ENCODE assay signal across 9 cellular contexts in genomic region chr19:14433454-14434156, GRCh38. TPM values are rescaled to one million over a fixed set of nuclear protein-coding genes. Genes with fewer than 3 reads are reported as not detected.
A peak's percentile ranks its signal among the peaks of the same experiment; 100 is the strongest.
DNase-seq lines count a peak whose midpoint lies in the region; ATAC-seq and TF ChIP-seq lines count a peak whose summit lies in the region.
"Had no signal": no experiment of that assay in that cellular context is flagged by ENCODE, and none has a peak within 500 bp of the region (broad histone marks: within the 10 kb centered on the region; RNA-seq: fewer than 3 reads in every experiment).

No MANE protein-coding gene starts in this region.

- peak overlapping the region; percentile 81 for H2AK5ac ChIP-seq in IMR-90 (ENCODE audit: low read depth, low read length)

- no TSS peak for BruUV-seq in IMR-90 (replicated peaks; lab: Mats Ljungman, UMichigan)

- POLR2A ChIA-PET in IMR-90 (lab: Charles Lee; ENCODE audit: unreplicated experiment) (no interaction called here), T-cell (lab: Charles Lee) (interaction anchor here (0.5 to 0.6 kb wide), 2 partner anchors 81 to 1658 kb away, joined by 3 to 12 read pairs; partner anchors contain the start of gene HOOK2 (in 1 of the 2))

- no peak overlapping the region for H2BK15ac ChIP-seq in IMR-90 (ENCODE audit: low read depth, low read length)

- H3K23ac ChIP-seq in IMR-90 (ENCODE audit: low read depth, low read length): peak overlapping the region; percentile 11

- CTCF ChIA-PET in IMR-90 (lab: Yijun Ruan, JAX) (no interaction called here), T-cell (lab: Charles Lee) (interaction anchor here in 1 of 2 donors (0.7 kb wide), 1 partner anchor 15 kb away, joined by 6 read pairs; no protein-coding TSS in a partner anchor)

- H3K79me2 ChIP-seq in DND-41 (ENCODE audit: insufficient read depth, low read length): peaks cover 62% of the 10 kb centered on the region

- peak overlapping the region; percentile 39 for H4K5ac ChIP-seq in IMR-90 (ENCODE audit: low read depth, low read length)

- H2BK120ac ChIP-seq in IMR-90 (ENCODE audit: low read depth, low read length): no peak overlapping the region

- ATAC-seq in DND-41 (ENCODE audit: insufficient read depth, low read depth) (peak; percentile 43), IMR-90 (ENCODE audit: low read depth) (peak; percentile 25), T-cell (replicated peaks in 1 of 4) (peak; percentile 64 to 73 (median 66)), left lobe of liver (peak; percentile 7)

- peak overlapping the region; percentile 3; the same call in 1 of the 2 replicates for H3K56ac ChIP-seq in IMR-90 (ENCODE audit: extremely low read depth, insufficient read depth, low read length)

- WGBS in IMR-90 (ENCODE audit: extremely low coverage in 2 of 2, insufficient read length in 1 of 2), 2 experiments: 36% methylated on average over 3 of the region's 62 CpGs; no CpG with 5 or more reads in 1 of the 2 experiments

- H3K4me1 ChIP-seq in DND-41 (ENCODE audit: insufficient read depth, low read length) (peaks cover 35% of the 10 kb centered on the region), IMR-90 (ENCODE audit: control insufficient read depth, insufficient read depth, low read length) (peaks cover 17% of the 10 kb centered on the region)

- no peaks in the 10 kb centered on the region for H3K9me3 Mint-ChIP-seq in T-cell

- H3K9ac ChIP-seq in DND-41 (ENCODE audit: low read depth, low read length): peak overlapping the region; percentile 88
- peak overlapping the region; percentile 88 for H3K9ac ChIP-seq in IMR-90 (ENCODE audit: low read depth, low read length)

- H4K8ac ChIP-seq in IMR-90 (ENCODE audit: low read depth in 2 of 2, low read length in 2 of 2): peak overlapping the region; percentile 17 to 47; a peak in 2 of 4 replicates

- peak overlapping the region; percentile 62; the same call in 1 of the 2 replicates for H4K91ac ChIP-seq in IMR-90 (ENCODE audit: insufficient read depth, low read depth, low read length)

- peak overlapping the region; percentile 76 for H3K4me2 ChIP-seq in DND-41 (ENCODE audit: insufficient read depth, low read length)
- H3K4me2 ChIP-seq in IMR-90 (ENCODE audit: low read depth, low read length): peak overlapping the region; percentile 91

- no peak overlapping the region; the same call in 1 of the 2 replicates for H3K18ac ChIP-seq in IMR-90 (ENCODE audit: low read depth, low read length)

- H3K9me3 ChIP-seq in DND-41 (ENCODE audit: insufficient read depth, low read length, severe bottlenecking) (no peaks in the 10 kb centered on the region), IMR-90 (ENCODE audit: control insufficient read depth, insufficient read depth, low read length) (no peaks in the 10 kb centered on the region)

- H3K27ac Mint-ChIP-seq in T-cell: peak overlapping the region; percentile 92 to 94

- H3K79me1 ChIP-seq in IMR-90 (ENCODE audit: low read depth in 1 of 2, low read length in 2 of 2): peaks cover 28 to 52% of the 10 kb centered on the region in 2 experiments; a peak in 3 of 4 replicates

- H3K4ac ChIP-seq in IMR-90 (ENCODE audit: low read depth, low read length): peak overlapping the region; percentile 69

- peak; percentile 48 for DNase-seq in DND-41
- DNase-seq in IMR-90: no peak
- DNase-seq in T-cell: peak in 31 of 34 experiments; percentile 20 to 65 (median 46)
- DNase-seq in cardiac fibroblast (ENCODE audit: low read depth in 2 of 2): no peak
- DNase-seq in left lobe of liver (ENCODE audit: low spot score): no peak
- DNase-seq in stimulated activated naive CD4-positive, alpha-beta T cell (lab: John Stamatoyannopoulos, UW): peak; percentile 42 to 57 (median 54)
- DNase-seq in dedifferentiated amniotic fluid mesenchymal stem cell (ENCODE audit: extremely low spot score): no peak
- no peak for DNase-seq in SIG-M5 treated with dmso at 0.1 percent for 504 hours (lab: John Stamatoyannopoulos, UW; ENCODE audit: unreplicated experiment)

- TF ChIP-seq RAD21 in IMR-90 (IDR thresholded peaks at IDR 0.05; ENCODE audit: low read length): no peak

- dilution Hi-C loops in IMR-90 (cut with HindIII; ENCODE audit: low sequenced_read_pairs, unreplicated experiment): no loop called here

- H3K4me3 Mint-ChIP-seq in T-cell: peak overlapping the region; percentile 73 to 80 (median 79)

- peaks cover 45 to 56% (median 49%) of the 10 kb centered on the region in 3 donors for H3K4me1 Mint-ChIP-seq in T-cell

- peaks cover 12% of the 10 kb centered on the region; the same call in 1 of the 2 replicates for H3K9me1 ChIP-seq in IMR-90 (ENCODE audit: insufficient read depth, low read length)

- peak; percentile 7 for TF ChIP-seq CTCF in DND-41 (IDR thresholded peaks at IDR 0.05; ENCODE audit: borderline replicate concordance, extremely low read depth, low read length, poor library complexity, severe bottlenecking)
- no peak for TF ChIP-seq CTCF in IMR-90 (conservative IDR thresholded peaks at IDR 0.05; ENCODE audit: low read depth, low read length)
- TF ChIP-seq CTCF in cardiac fibroblast (IDR thresholded peaks at IDR 0.05; ENCODE audit: low read depth, low read length): no peak

- H4K20me1 ChIP-seq in DND-41 (ENCODE audit: insufficient read depth, low read length): peaks cover 10% of the 10 kb centered on the region
- peaks cover 17% of the 10 kb centered on the region for H4K20me1 ChIP-seq in IMR-90 (ENCODE audit: insufficient read depth, low read length)

- H2BK20ac ChIP-seq in IMR-90 (ENCODE audit: low read depth, low read length): no peak overlapping the region

- no peaks in the 10 kb centered on the region for H3K36me3 Mint-ChIP-seq in T-cell

- H3K36me3 ChIP-seq in DND-41 (ENCODE audit: insufficient read depth, low read length): peaks cover 14% of the 10 kb centered on the region
- 0 out of 2 replicates have a peak, but pooled peaks cover 6% of the 10 kb centered on the region for H3K36me3 ChIP-seq in IMR-90 (ENCODE audit: control insufficient read depth, insufficient read depth, low read length)

- H3K4me3 ChIP-seq in DND-41 (ENCODE audit: low read depth in 1 of 2, low read length in 2 of 2): peak overlapping the region; percentile 69 to 84; a peak in 3 of 4 replicates
- peak overlapping the region; percentile 94 for H3K4me3 ChIP-seq in IMR-90 (ENCODE audit: insufficient read depth, low read depth, low read length)
- peak overlapping the region; percentile 76 to 80 for H3K4me3 ChIP-seq in cardiac fibroblast (replicated peaks in 1 of 2; ENCODE audit: low read depth in 2 of 2, low read length in 2 of 2)

- H2AFZ ChIP-seq in DND-41 (ENCODE audit: low read depth, low read length) (peak overlapping the region; percentile 61), IMR-90 (replicated peaks; ENCODE audit: low read length, poor library complexity) (peak overlapping the region; percentile 92)

- in situ Hi-C loops in IMR-90 (cut with MboI; ENCODE audit: low sequenced_read_pairs): no loop called here

- TF ChIP-seq POLR2A in IMR-90 (IDR thresholded peaks at IDR 0.05; ENCODE audit: low read depth, low read length): no peak

- H3K14ac ChIP-seq in IMR-90 (replicated peaks; ENCODE audit: low read depth, low read length): peak overlapping the region; percentile 76

- H3K27me3 Mint-ChIP-seq in T-cell: no peaks in the 10 kb centered on the region

- H3K27ac ChIP-seq in DND-41 (ENCODE audit: low read length) (peak overlapping the region; percentile 74), IMR-90 (ENCODE audit: insufficient read depth, low read length) (peak overlapping the region; percentile 48; the same call in 1 of the 2 replicates)

- peak overlapping the region; percentile 41 for H2BK5ac ChIP-seq in IMR-90 (ENCODE audit: low read depth, low read length, poor library complexity, severe bottlenecking)

- H3K27me3 ChIP-seq in DND-41 (ENCODE audit: insufficient read depth, low read length, poor library complexity) (no peaks in the 10 kb centered on the region), IMR-90 (ENCODE audit: control insufficient read depth, insufficient read depth, low read length) (no peaks in the 10 kb centered on the region)

- H2AK9ac ChIP-seq in IMR-90 (replicated peaks; ENCODE audit: low read depth, low read length, poor library complexity): peak overlapping the region; percentile 99

- intact Hi-C loops in IMR-90 (cut with micrococcal nuclease): no loop called here

TF ChIP-seq in IMR-90, 13 proteins besides CTCF, POLR2A, EP300 and RAD21:
- TF ChIP-seq MAFK (IDR thresholded peaks at IDR 0.05; ENCODE audit: low read depth, low read length): no peak
- peak; percentile 79 for TF ChIP-seq BHLHE40 (IDR thresholded peaks at IDR 0.05; ENCODE audit: low read depth, low read length)
TF ChIP-seq in IMR-90: peak in this region for 1.

RNA-seq across cellular contexts. Expression of gene PKN1, which starts 0.5 kb away (rescaled TPM):
- total RNA-seq in IMR-90 (2012; rRNA removed) (39.4 and 41.4 TPM in 2 replicates), T-cell (100 to 1,000 TPM; 170 to 272 (median 224) TPM), left lobe of liver (32.4 TPM)
- 39.1 and 44.1 TPM in 2 replicates for polyA plus RNA-seq in IMR-90 (2012; rRNA removed)
- polyA plus RNA-seq in IMR-90 (2012; cell fraction: cytosol; rRNA removed): 58.6 and 63.1 TPM in 2 replicates
- polyA plus RNA-seq in IMR-90 (2012; cell fraction: nucleus; rRNA removed; ENCODE audit: low replicate concordance): 50.6 and 92.0 TPM in 2 replicates

RNA-seq across cellular contexts. Expression of gene DDX39A, which starts 14.5 kb away (rescaled TPM):
- 77.5 and 83.0 TPM in 2 replicates for total RNA-seq in IMR-90 (2012; rRNA removed)
- 82.5 and 89.3 TPM in 2 replicates for polyA plus RNA-seq in IMR-90 (2012; rRNA removed)
- polyA plus RNA-seq in IMR-90 (2012; cell fraction: cytosol; rRNA removed): 49.4 and 53.9 TPM in 2 replicates
- polyA plus RNA-seq in IMR-90 (2012; cell fraction: nucleus; rRNA removed; ENCODE audit: low replicate concordance): 436 and 719 TPM in 2 replicates
- 100 to 1,000 TPM; 159 to 280 (median 179) TPM for total RNA-seq in T-cell
- 18.0 TPM for total RNA-seq in left lobe of liver

RNA-seq across cellular contexts. Expression of gene PTGER1, which starts 41.5 kb away (rescaled TPM):
- 0.28 and 0.54 TPM in 2 replicates for total RNA-seq in IMR-90 (2012; rRNA removed)
- polyA plus RNA-seq in IMR-90 (2012; rRNA removed): 0.60 and 1.6 TPM in 2 replicates
- polyA plus RNA-seq in IMR-90 (2012; cell fraction: cytosol; rRNA removed): 0.90 and 2.7 TPM in 2 replicates
- polyA plus RNA-seq in IMR-90 (2012; cell fraction: nucleus; rRNA removed; ENCODE audit: low replicate concordance): 0.52 and 2.4 TPM in 2 replicates
- total RNA-seq in T-cell: under 1 TPM in 2 of 5 donors, not detected in 3; 0.23 to 0.25 TPM
- 0.13 TPM for total RNA-seq in left lobe of liver
- total RNA-seq: LHCN-M2 had no signal

RNA-seq across cellular contexts. Expression of gene ADGRE5, which starts 52.4 kb away (rescaled TPM):
- total RNA-seq in IMR-90 (2012; rRNA removed) (7.5 and 7.7 TPM in 2 replicates), T-cell (1,000 to 10,000 TPM in 1 of 5 donors, 100 to 1,000 TPM in 4; 194 to 1,118 (median 206) TPM), left lobe of liver (11.7 TPM)
- polyA plus RNA-seq in IMR-90 (2012; rRNA removed): 14.6 and 15.0 TPM in 2 replicates
- 8.9 and 17.0 TPM in 2 replicates for polyA plus RNA-seq in IMR-90 (2012; cell fraction: cytosol; rRNA removed)
- 20.5 and 31.2 TPM in 2 replicates for polyA plus RNA-seq in IMR-90 (2012; cell fraction: nucleus; rRNA removed; ENCODE audit: low replicate concordance)

Comparison
In these comparisons a context has a peak if more than half of its experiments do, and no peak if none do; other contexts are left out.
1. ATAC-seq: peak in every context shown above with its lines; median percentile 66 in T-cell; 43 in DND-41; 25 in IMR-90; 7 in left lobe of liver.
2. DNase-seq: peak in DND-41 (single experiment), T-cell (31 of 34) and stimulated activated naive CD4-positive, alpha-beta T cell (6 of 6); none in IMR-90 (single experiment), cardiac fibroblast (0 of 2), left lobe of liver (single experiment), dedifferentiated amniotic fluid mesenchymal stem cell (single experiment) and SIG-M5 treated with dmso at 0.1 percent for 504 hours (single experiment).
3. Peak in every context shown above with its lines, with median percentiles within 50 percentile points of each other: H3K4me3 ChIP-seq.